In genomic region chr2:2464095-2464494, GRCh38 we compare ENCODE assay signal across 1 cellular context.
TF ChIP-seq lines count a peak whose summit lies in the region.

No MANE protein-coding gene starts in this region.

TF ChIP-seq in WTC11, 78 proteins besides CTCF, POLR2A, EP300 and RAD21 (continued from another document):
- TF ChIP-seq ZNF263 (CRISPR knock-in tag; IDR thresholded peaks at IDR 0.05; ENCODE audit: low read depth) (no peak), ZBTB21 (CRISPR knock-in tag; IDR thresholded peaks at IDR 0.05; ENCODE audit: borderline replicate concordance) (no peak), SMAD4 (CRISPR knock-in tag; IDR thresholded peaks at IDR 0.05) (no peak), TEAD1 (CRISPR knock-in tag; IDR thresholded peaks at IDR 0.05) (no peak), E2F1 (CRISPR knock-in tag; IDR thresholded peaks at IDR 0.05) (no peak), SMAD3 (CRISPR knock-in tag; IDR thresholded peaks at IDR 0.05; ENCODE audit: borderline replicate concordance) (no peak)
